ENCODE assay signal across 1 cellular context in the genomic region with DNA sequence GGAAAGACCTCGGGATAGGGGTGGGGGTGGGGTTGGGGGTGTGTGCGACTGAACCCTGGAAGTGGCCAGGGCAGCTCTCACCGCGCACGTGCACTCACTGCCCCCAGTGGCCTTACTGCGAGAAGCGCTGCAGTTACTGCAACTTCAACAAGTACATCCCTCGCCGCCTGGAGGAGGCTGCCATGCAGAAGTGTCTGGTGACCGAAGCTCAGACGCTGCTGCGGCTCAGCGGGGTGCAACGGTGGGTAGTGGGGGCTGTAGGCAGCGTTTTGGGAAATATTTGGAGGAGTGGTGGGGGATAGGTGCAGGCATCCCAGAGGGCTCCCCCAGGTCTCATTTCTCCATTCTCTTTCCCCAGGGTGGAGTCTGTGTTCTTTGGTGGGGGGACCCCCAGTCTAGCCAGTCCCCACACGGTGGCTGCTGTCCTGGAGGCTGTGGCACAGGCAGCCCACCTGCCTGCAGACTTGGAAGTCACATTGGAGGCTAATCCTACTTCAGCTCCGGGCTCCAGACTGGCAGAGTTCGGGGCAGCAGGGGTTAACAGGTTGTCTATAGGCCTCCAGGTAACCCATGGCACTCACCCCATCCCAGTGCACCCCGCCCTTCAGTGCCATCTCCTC.
TF ChIP-seq lines count a peak whose summit lies in the region.

No MANE protein-coding gene starts in this region.

TF ChIP-seq in endothelial cell of umbilical vein, 7 proteins besides CTCF, POLR2A, EP300 and RAD21:
- TF ChIP-seq EZH2 (IDR thresholded peaks at IDR 0.05; ENCODE audit: borderline replicate concordance, low read depth, low read length, severe bottlenecking) = no peak
- no peak for TF ChIP-seq JUN (IDR thresholded peaks at IDR 0.05; ENCODE audit: borderline replicate concordance, insufficient read depth, insufficient read length, low read depth)
- TF ChIP-seq GATA2 (IDR thresholded peaks at IDR 0.05; ENCODE audit: insufficient read depth, insufficient read length, low read depth, low read length) = no peak
- no peak for TF ChIP-seq FOS (IDR thresholded peaks at IDR 0.05; ENCODE audit: borderline replicate concordance, insufficient read depth, low read length)
- TF ChIP-seq, protein P1, sequence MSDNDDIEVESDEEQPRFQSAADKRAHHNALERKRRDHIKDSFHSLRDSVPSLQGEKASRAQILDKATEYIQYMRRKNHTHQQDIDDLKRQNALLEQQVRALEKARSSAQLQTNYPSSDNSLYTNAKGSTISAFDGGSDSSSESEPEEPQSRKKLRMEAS (IDR thresholded peaks at IDR 0.05; ENCODE audit: insufficient read depth, insufficient read length) = peak; percentile 92
- TF ChIP-seq POLR2AphosphoS5 (IDR thresholded peaks at IDR 0.05; ENCODE audit: insufficient read depth, low read depth, low read length) = peak; percentile 25
- peak; percentile 93 for TF ChIP-seq MYC (IDR thresholded peaks at IDR 0.05; ENCODE audit: low read depth, low read length)
